Comparison of ENCODE assay signal across 15 cellular contexts in the genomic region with DNA sequence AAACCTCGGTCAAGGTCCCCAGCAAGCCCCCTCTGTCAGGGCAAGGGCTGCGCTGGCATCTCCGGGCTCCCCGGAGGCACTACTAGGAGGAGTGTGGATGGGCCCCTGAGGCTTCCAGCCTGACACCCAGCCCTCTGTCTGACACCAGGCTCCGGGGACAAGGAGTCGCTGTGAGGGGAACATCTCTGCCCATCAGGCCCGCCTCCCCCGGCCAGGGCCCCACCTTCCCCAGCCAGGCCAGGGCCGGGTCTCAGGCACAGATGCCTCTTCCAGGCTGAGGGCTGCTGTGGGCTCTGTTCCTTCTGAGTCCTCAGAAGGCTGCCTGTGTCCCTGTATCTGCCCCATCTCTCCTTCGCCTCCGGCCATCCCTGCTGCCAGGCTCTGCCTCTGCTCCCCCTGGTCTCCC. TPM values are rescaled to one million over a fixed set of nuclear protein-coding genes. Genes with fewer than 3 reads are reported as not detected.
DNase-seq lines count a peak whose midpoint lies in the region; ATAC-seq, FAIRE-seq and TF ChIP-seq lines count a peak whose summit lies in the region.
"Had no signal": no experiment of that assay in that cellular context is flagged by ENCODE, and none has a peak within 500 bp of the region (broad histone marks: within the 10 kb centered on the region; RNA-seq: fewer than 3 reads in every experiment).

No MANE protein-coding gene starts in this region.

- no peak overlapping the region for H4K5ac ChIP-seq in H1 (ENCODE audit: insufficient read length, low read depth, low read length)

- H3K18ac ChIP-seq in H1 (ENCODE audit: extremely low read depth, low read length) = no peak overlapping the region

- H3K36me3 ChIP-seq in H1 (ENCODE audit: control insufficient read depth in 2 of 4, insufficient read depth in 4 of 4, low read length in 3 of 4) (no peaks in the 10 kb centered on the region), osteoblast (ENCODE audit: insufficient read depth, low read length) (no peaks in the 10 kb centered on the region), transverse colon (no peaks in the 10 kb centered on the region)
- H3K36me3 ChIP-seq: SJCRH30 had no signal

- H3K56ac ChIP-seq in H1 (replicated peaks; ENCODE audit: insufficient read length, low read depth, low read length) = no peak overlapping the region

- no peak overlapping the region for H2BK12ac ChIP-seq in H1 (ENCODE audit: low read depth, low read length)

- in situ Hi-C loops in transverse colon (cut with MboI; ENCODE audit: low pct_ligation_motif_present in 1 of 4, low pct_unique_long_range_greater_than_20kb in 1 of 4, low sequenced_read_pairs in 3 of 4) = no loop called here

- no peaks in the 10 kb centered on the region for H3K79me1 ChIP-seq in H1 (ENCODE audit: low read depth, low read length)

- no peak overlapping the region for H3K4ac ChIP-seq in H1 (replicated peaks; ENCODE audit: insufficient read length, low read depth, low read length)

- no peaks in the 10 kb centered on the region for H3K79me2 ChIP-seq in H1 (ENCODE audit: control insufficient read depth in 1 of 2, insufficient read depth in 2 of 2, low read length in 2 of 2)
- peaks cover 6% of the 10 kb centered on the region for H3K79me2 ChIP-seq in osteoblast (ENCODE audit: insufficient read depth, low read length)
- H3K79me2 ChIP-seq: hepatocyte had no signal

- no peak overlapping the region for H2AFZ ChIP-seq in H1 (ENCODE audit: low read length)
- H2AFZ ChIP-seq in osteoblast (ENCODE audit: low read length) = no peak overlapping the region
- H2AFZ ChIP-seq: hepatocyte had no signal

- H2BK120ac ChIP-seq in H1 (replicated peaks; ENCODE audit: low read depth, low read length) = no peak overlapping the region

- H2BK20ac ChIP-seq in H1 (ENCODE audit: low read length) = no peak overlapping the region

- no peak overlapping the region for H3K14ac ChIP-seq in H1 (ENCODE audit: insufficient read length)

- H3K4me2 ChIP-seq in H1 (ENCODE audit: insufficient read depth in 1 of 2, low read depth in 2 of 2, low read length in 2 of 2) (no peak overlapping the region), osteoblast (ENCODE audit: insufficient read depth, low read length) (no peak overlapping the region)
- H3K4me2 ChIP-seq: hepatocyte had no signal

- no peak overlapping the region for H4K91ac ChIP-seq in H1 (replicated peaks; ENCODE audit: insufficient read length, low read length)

- H4K20me1 ChIP-seq in H1 (replicated peaks in 1 of 2; ENCODE audit: control insufficient read depth in 1 of 2, insufficient read depth in 2 of 2, low read length in 2 of 2) (no peaks in the 10 kb centered on the region), osteoblast (ENCODE audit: insufficient read depth, low read length) (peaks cover 11% of the 10 kb centered on the region)

- CTCF ChIA-PET in RWPE1 (lab: Yijun Ruan, JAX) (interaction anchor here (0.6 to 0.8 kb wide), 2 partner anchors 9 to 23 kb away, joined by 3 read pairs; no protein-coding TSS in a partner anchor), H1 (lab: Charles Lee; ENCODE audit: partially characterized antibody) (interaction anchor here (1.1 to 1.3 kb wide), 2 partner anchors 10 to 443 kb away, joined by 4 read pairs; no protein-coding TSS in a partner anchor)

- H3K27me3 ChIP-seq in H1 (replicated peaks in 1 of 4; ENCODE audit: control insufficient read depth in 3 of 4, extremely low read depth in 1 of 4, insufficient read depth in 3 of 4, low read length in 3 of 4) = no peaks in the 10 kb centered on the region
- no peaks in the 10 kb centered on the region for H3K27me3 ChIP-seq in osteoblast (ENCODE audit: insufficient read depth, low read length)
- H3K27me3 ChIP-seq in transverse colon = no peaks in the 10 kb centered on the region
- H3K27me3 ChIP-seq: hepatocyte, SJCRH30 had no signal

- DNase-seq in RWPE1 (ENCODE audit: low spot score) (no peak), H1 (ENCODE audit: low read depth in 1 of 2, low spot score in 2 of 2) (no peak), osteoblast (ENCODE audit: insufficient read length, low spot score, missing footprints) (peak; percentile 73), transverse colon (no peak), left lobe of liver (ENCODE audit: low spot score) (no peak), NOMO-1 treated with DMSO at 0.1 percent for 48 hours (lab: John Stamatoyannopoulos, UW; ENCODE audit: unreplicated experiment) (no peak)
- DNase-seq: activated gamma-delta T cell treated with Interleukin-2 at 50 U/mL for 16 hours, MM.1S, SJCRH30 had no signal

- intact Hi-C loops in transverse colon (cut with DNase I; ENCODE audit: low total_unique reads) = no loop called here

- no peak overlapping the region for H3K23ac ChIP-seq in H1 (ENCODE audit: insufficient read length)

- ATAC-seq in left lobe of liver (no peak), GM21528 (IDR thresholded peaks at IDR 0.05; ENCODE audit: low FRiP score, unreplicated experiment) (no peak)

- TF ChIP-seq CTCF in RWPE1 (conservative IDR thresholded peaks at IDR 0.05; ENCODE audit: low read depth) (no peak), H1 (IDR thresholded peaks at IDR 0.05; ENCODE audit: control extremely low read depth in 1 of 3, insufficient read depth in 1 of 3, low read depth in 1 of 3, low read length in 3 of 3) (no peak), osteoblast (IDR thresholded peaks at IDR 0.05; ENCODE audit: extremely low read depth, low read depth, low read length) (no peak), transverse colon (IDR thresholded peaks at IDR 0.05) (no peak)

- H3K9me3 ChIP-seq in H1 (ENCODE audit: insufficient read depth in 2 of 2, low read depth in 1 of 2, low read length in 1 of 2) = no peaks in the 10 kb centered on the region
- no peaks in the 10 kb centered on the region for H3K9me3 ChIP-seq in osteoblast (ENCODE audit: low read depth, low read length)
- H3K9me3 ChIP-seq in transverse colon = no peaks in the 10 kb centered on the region
- H3K9me3 ChIP-seq: SJCRH30 had no signal

- no peak overlapping the region for H4K8ac ChIP-seq in H1 (ENCODE audit: extremely low read depth, insufficient read depth, low read length)

- H3K27ac ChIP-seq in RWPE1 (peak overlapping the region; percentile 95), H1 (ENCODE audit: low read depth, low read length) (no peak overlapping the region), osteoblast (ENCODE audit: low read depth, low read length) (no peak overlapping the region), transverse colon (peak overlapping the region; percentile 84 to 94 (median 88))
- H3K27ac ChIP-seq: hepatocyte, SJCRH30 had no signal

- H3K23me2 ChIP-seq in H1 (ENCODE audit: low read depth, low read length) = no peaks in the 10 kb centered on the region

- H2AK5ac ChIP-seq in H1 (ENCODE audit: low read depth, low read length) = 0 out of 2 replicates have a peak overlapping the region, but pooled peaks have one; percentile 39

- H2BK15ac ChIP-seq in H1 (ENCODE audit: low read length) = no peak overlapping the region

- no peak overlapping the region for H3K9ac ChIP-seq in H1 (replicated peaks in 1 of 4; ENCODE audit: extremely low read depth in 1 of 4, low read depth in 3 of 4, low read length in 3 of 4)

- TF ChIP-seq EP300 in H1 (IDR thresholded peaks at IDR 0.05; ENCODE audit: borderline replicate concordance in 1 of 2, low read depth in 2 of 2, low read length in 2 of 2) (no peak), transverse colon (IDR thresholded peaks at IDR 0.05; ENCODE audit: low read depth) (no peak)

- 0 out of 2 replicates have a peak overlapping the region, but pooled peaks have one; percentile 35 for H2BK5ac ChIP-seq in H1 (ENCODE audit: low read depth, low read length)

- H3K4me3 ChIP-seq in H1 (ENCODE audit: extremely low read depth in 1 of 4, insufficient read depth in 2 of 4, low read depth in 3 of 4, low read length in 4 of 4) = no peak overlapping the region
- H3K4me3 ChIP-seq in osteoblast (ENCODE audit: insufficient read depth, low read length) = no peak overlapping the region
- no peak overlapping the region for H3K4me3 ChIP-seq in transverse colon
- H3K4me3 ChIP-seq: hepatocyte, SJCRH30 had no signal

- H3K4me1 ChIP-seq in H1 (replicated peaks in 1 of 4; ENCODE audit: control insufficient read depth in 3 of 4, insufficient read depth in 4 of 4, low read length in 3 of 4) (peaks cover 8 to 22% (median 13%) of the 10 kb centered on the region in 4 experiments), osteoblast (ENCODE audit: insufficient read depth, low read length) (peaks cover 41% of the 10 kb centered on the region), transverse colon (peaks cover 54 to 71% (median 57%) of the 10 kb centered on the region in 4 donors)

- no peak for FAIRE-seq in H1 (lab: Jason Lieb, UNC)
- FAIRE-seq: bronchial epithelial cell, HTR-8/SVneo had no signal

- TF ChIP-seq RAD21 in H1 (IDR thresholded peaks at IDR 0.05 in 1 of 2, conservative IDR thresholded peaks at IDR 0.05 in 1 of 2; ENCODE audit: low read depth in 2 of 2, low read length in 2 of 2) = no peak

- no peak for TF ChIP-seq POLR2A in H1 (IDR thresholded peaks at IDR 0.05; ENCODE audit: control extremely low read depth in 1 of 2, low read depth in 2 of 2, low read length in 2 of 2)
- no peak for TF ChIP-seq POLR2A in transverse colon (IDR thresholded peaks at IDR 0.05)

- POLR2A ChIA-PET in RWPE1 (lab: Yijun Ruan, JAX; ENCODE audit: low non-redundant PET) = no interaction called here
- POLR2A ChIA-PET in H1 (lab: Charles Lee; ENCODE audit: partially characterized antibody) = no interaction called here

- 93% methylated on average over 9 of the region's 11 CpGs; no CpG with 5 or more reads in 1 of the 2 experiments for WGBS in H1 (ENCODE audit: extremely low coverage in 1 of 2, insufficient coverage in 1 of 2, insufficient read length in 1 of 2, insufficient replicate concordance in 2 of 2, low coverage in 1 of 2, low lambda C conversion rate in 2 of 2, missing lambda C conversion rate in 1 of 2), 2 experiments
- 72 to 80% methylated on average over 1 to 8 of the region's 11 CpGs for WGBS in transverse colon (ENCODE audit: low coverage in 1 of 2), 2 donors

RNA-seq across cellular contexts. Expression of a gene that starts 15.8 kb away (rescaled TPM):
- 3.0 and 3.2 TPM in 2 replicates for total RNA-seq in H1 (2021; fragmentation: NEBNext Ultra II Directional; extraction: Animal tissue kit (Norgen Biotek cat#: 25700))
- 1.4 and 1.9 TPM in 2 replicates for polyA plus RNA-seq in H1 (2011; rRNA removed)
- 1.0 TPM for polyA plus RNA-seq in H1 (2011; cell fraction: cytosol; rRNA removed)
- polyA plus RNA-seq in H1 (2011; cell fraction: nucleus; rRNA removed) = 4.7 TPM
- 1.5 to 3.6 TPM (median 2.6 TPM) in 4 replicates for polyA plus RNA-seq in H1 (2012, experiment 1 of 2)
- 1.6 TPM for polyA plus RNA-seq in H1 (2012, experiment 2 of 2)
- 3.1 TPM for polyA plus RNA-seq in H1 (2013, experiment 1 of 2)
- 2.0 TPM for polyA plus RNA-seq in H1 (2013, experiment 2 of 2)
- 2.5 and 3.3 TPM in 2 replicates for polyA minus RNA-seq in H1 (2011; rRNA and poly(A)+ RNA removed)
- polyA minus RNA-seq in H1 (2011; cell fraction: cytosol; rRNA and poly(A)+ RNA removed) = 2.3 TPM
- polyA minus RNA-seq in H1 (2011; cell fraction: nucleus; rRNA and poly(A)+ RNA removed) = 3.6 TPM
- total RNA-seq in osteoblast (11.5 and 20.3 TPM in 2 replicates), transverse colon (10 to 100 TPM; 11.2 to 60.9 (median 31.3) TPM), left lobe of liver (0.23 TPM)
- polyA plus RNA-seq: CD14-positive monocyte, neural cell had no signal

RNA-seq across cellular contexts. Expression of a gene that starts 49.1 kb away (rescaled TPM):
- 22.9 and 24.8 TPM in 2 replicates for total RNA-seq in H1 (2021; fragmentation: NEBNext Ultra II Directional; extraction: Animal tissue kit (Norgen Biotek cat#: 25700))
- polyA plus RNA-seq in H1 (2011; rRNA removed) = 14.3 and 15.7 TPM in 2 replicates
- 11.5 TPM for polyA plus RNA-seq in H1 (2011; cell fraction: cytosol; rRNA removed)
- polyA plus RNA-seq in H1 (2011; cell fraction: nucleus; rRNA removed) = 25.7 TPM
- polyA plus RNA-seq in H1 (2012, experiment 1 of 2) = 17.5 to 20.7 TPM (median 18.6 TPM) in 4 replicates
- 13.9 TPM for polyA plus RNA-seq in H1 (2012, experiment 2 of 2)
- polyA plus RNA-seq in H1 (2013, experiment 1 of 2) = 10.5 TPM
- 11.4 TPM for polyA plus RNA-seq in H1 (2013, experiment 2 of 2)
- polyA minus RNA-seq in H1 (2011; rRNA and poly(A)+ RNA removed) = 21.0 and 25.5 TPM in 2 replicates
- 17.4 TPM for polyA minus RNA-seq in H1 (2011; cell fraction: cytosol; rRNA and poly(A)+ RNA removed)
- polyA minus RNA-seq in H1 (2011; cell fraction: nucleus; rRNA and poly(A)+ RNA removed) = 21.6 TPM
- total RNA-seq in osteoblast (38.0 and 39.8 TPM in 2 replicates), transverse colon (10 to 100 TPM; 26.5 to 52.0 (median 36.5) TPM), left lobe of liver (12.7 TPM)

RNA-seq across cellular contexts. Expression of a gene that starts 56.8 kb away (rescaled TPM):
- total RNA-seq in H1 (2021; fragmentation: NEBNext Ultra II Directional; extraction: Animal tissue kit (Norgen Biotek cat#: 25700)) = 114 and 122 TPM in 2 replicates
- polyA plus RNA-seq in H1 (2011; rRNA removed) = 273 and 278 TPM in 2 replicates
- 193 TPM for polyA plus RNA-seq in H1 (2011; cell fraction: cytosol; rRNA removed)
- 91.6 TPM for polyA plus RNA-seq in H1 (2011; cell fraction: nucleus; rRNA removed)
- polyA plus RNA-seq in H1 (2012, experiment 1 of 2) = 105 to 122 TPM (median 110 TPM) in 4 replicates
- 139 TPM for polyA plus RNA-seq in H1 (2012, experiment 2 of 2)
- polyA plus RNA-seq in H1 (2013, experiment 1 of 2) = 117 TPM
- 117 TPM for polyA plus RNA-seq in H1 (2013, experiment 2 of 2)
- polyA minus RNA-seq in H1 (2011; rRNA and poly(A)+ RNA removed) = 22.0 and 25.5 TPM in 2 replicates
- polyA minus RNA-seq in H1 (2011; cell fraction: cytosol; rRNA and poly(A)+ RNA removed) = 48.7 TPM
- 73.3 TPM for polyA minus RNA-seq in H1 (2011; cell fraction: nucleus; rRNA and poly(A)+ RNA removed)
- total RNA-seq in osteoblast (46.6 and 64.4 TPM in 2 replicates), transverse colon (100 to 1,000 TPM in 2 of 4 donors, 10 to 100 TPM in 2; 37.2 to 131 (median 108) TPM), left lobe of liver (42.0 TPM)

Comparison
In these comparisons a context has a peak if more than half of its experiments do, and no peak if none do; other contexts are left out.
1. H3K27ac ChIP-seq: peak in RWPE1 (single experiment) and transverse colon (4 of 4); none in H1 (single experiment) and osteoblast (single experiment).